Comparison of ENCODE assay signal across 9 cellular contexts in genomic region chr4:53119685-53120084, GRCh38.
A peak's percentile ranks its signal among the peaks of the same experiment; 100 is the strongest.
DNase-seq lines count a peak whose midpoint lies in the region; ATAC-seq and TF ChIP-seq lines count a peak whose summit lies in the region.
"Had no signal": no experiment of that assay in that cellular context is flagged by ENCODE, and none has a peak within 500 bp of the region (broad histone marks: within the 10 kb centered on the region; RNA-seq: fewer than 3 reads in every experiment).

No MANE protein-coding gene starts in this region.

- peaks cover 6% of the 10 kb centered on the region for H3K36me3 Mint-ChIP-seq in activated CD4-positive, alpha-beta memory T cell treated with anti-CD3 and anti-CD28 coated beads, Interleukin-2, amount 10 ng/mL, durations not matched to agents 7 days and 5 days (ENCODE audit: low read depth)

- no peak for TF ChIP-seq POLR2A in body of pancreas (IDR thresholded peaks at IDR 0.05)

- H3K4me1 ChIP-seq in HAP-1, result peaks cover 3% of the 10 kb centered on the region
- peaks cover 5% of the 10 kb centered on the region for H3K4me1 ChIP-seq in body of pancreas
- peaks cover 2% of the 10 kb centered on the region for H3K4me1 ChIP-seq in right cardiac atrium (ENCODE audit: control insufficient read depth, insufficient read depth, low read length)

- CTCF ChIA-PET in activated CD4-positive, alpha-beta memory T cell treated with anti-CD3 and anti-CD28 coated beads, Interleukin-2, amount 10 ng/mL, durations not matched to agents 7 days and 5 days (lab: Charles Lee), result no interaction called here

- H3K27ac Mint-ChIP-seq in activated CD4-positive, alpha-beta memory T cell treated with anti-CD3 and anti-CD28 coated beads, Interleukin-2, amount 10 ng/mL, durations not matched to agents 7 days and 5 days, result no peak overlapping the region

- H3K4me1 Mint-ChIP-seq in activated CD4-positive, alpha-beta memory T cell treated with anti-CD3 and anti-CD28 coated beads, Interleukin-2, amount 10 ng/mL, durations not matched to agents 7 days and 5 days, result no peaks in the 10 kb centered on the region

- H3K9me3 Mint-ChIP-seq in activated CD4-positive, alpha-beta memory T cell treated with anti-CD3 and anti-CD28 coated beads, Interleukin-2, amount 10 ng/mL, durations not matched to agents 7 days and 5 days, result peaks cover 2% of the 10 kb centered on the region

- H3K36me3 ChIP-seq in HAP-1 (replicated peaks) (no peaks in the 10 kb centered on the region), body of pancreas (replicated peaks in 1 of 2; ENCODE audit: insufficient read depth in 1 of 2, low read depth in 2 of 2) (no peaks in the 10 kb centered on the region)

- in situ Hi-C loops in HAP-1 (cut with MboI; ENCODE audit: low sequenced_read_pairs), result no loop called here

- DNase-seq in HAP-1 (ENCODE audit: low spot score in 2 of 2) (peak; percentile 26 to 42), body of pancreas (peak in 2 of 4 donors; percentile 14 to 19), right cardiac atrium (peak in 2 of 3 donors; percentile 33 to 49), retina (peak; percentile 18), DMS53 treated with DMSO at 0.1 percent for 48 hours (lab: John Stamatoyannopoulos, UW; ENCODE audit: unreplicated experiment) (no peak)
- DNase-seq in activated CD4-positive, alpha-beta memory T cell treated with anti-CD3 and anti-CD28 coated beads, Interleukin-2, amount 10 ng/mL, durations not matched to agents 7 days and 5 days, result no peak
- no peak for DNase-seq in stimulated activated CD4-positive, alpha-beta T cell treated with anti-CD3 and anti-CD28 coated beads, Interleukin-4, amount 100 ng/mL, for 4 hours
- DNase-seq: DND-41 had no signal

- POLR2A ChIA-PET in activated CD4-positive, alpha-beta memory T cell treated with anti-CD3 and anti-CD28 coated beads, Interleukin-2, amount 10 ng/mL, durations not matched to agents 7 days and 5 days (lab: Charles Lee), result no interaction called here

- no peak overlapping the region for H3K27ac ChIP-seq in body of pancreas
- H3K27ac ChIP-seq in right cardiac atrium (ENCODE audit: low read length), result no peak overlapping the region

- no peaks in the 10 kb centered on the region for H3K27me3 Mint-ChIP-seq in activated CD4-positive, alpha-beta memory T cell treated with anti-CD3 and anti-CD28 coated beads, Interleukin-2, amount 10 ng/mL, durations not matched to agents 7 days and 5 days

- H3K4me3 ChIP-seq in HAP-1 (no peak overlapping the region), body of pancreas (no peak overlapping the region), right cardiac atrium (ENCODE audit: low read length) (no peak overlapping the region)

- H3K4me3 Mint-ChIP-seq in activated CD4-positive, alpha-beta memory T cell treated with anti-CD3 and anti-CD28 coated beads, Interleukin-2, amount 10 ng/mL, durations not matched to agents 7 days and 5 days, result no peak overlapping the region

- ATAC-seq in body of pancreas (peak; percentile 64), right cardiac atrium (peak; percentile 45 to 47), GM21515 (IDR thresholded peaks at IDR 0.05; ENCODE audit: unreplicated experiment) (no peak)

- H3K27me3 ChIP-seq in HAP-1 (ENCODE audit: low read depth) (no peaks in the 10 kb centered on the region), body of pancreas (no peaks in the 10 kb centered on the region), right cardiac atrium (ENCODE audit: control insufficient read depth, insufficient read depth) (no peaks in the 10 kb centered on the region)

- intact Hi-C loops in body of pancreas (cut with DNase I) (no loop called here), right cardiac atrium (cut with DNase I) (loop anchor here in 1 of 4 donors (10.0 kb wide), 1 partner anchor 95 kb away; no protein-coding TSS in a partner anchor)

- TF ChIP-seq CTCF in body of pancreas (IDR thresholded peaks at IDR 0.05), result no peak

- H3K9me3 ChIP-seq in HAP-1 (no peaks in the 10 kb centered on the region), body of pancreas (no peaks in the 10 kb centered on the region), right cardiac atrium (ENCODE audit: control insufficient read depth, low read length) (no peaks in the 10 kb centered on the region)

Comparison
In these comparisons a context has a peak if more than half of its experiments do, and no peak if none do; other contexts are left out.
1. DNase-seq: peak in HAP-1 (2 of 2), right cardiac atrium (2 of 3) and retina (single experiment); none in DMS53 treated with DMSO at 0.1 percent for 48 hours (single experiment), activated CD4-positive, alpha-beta memory T cell treated with anti-CD3 and anti-CD28 coated beads, Interleukin-2, amount 10 ng/mL, durations not matched to agents 7 days and 5 days (single experiment) and stimulated activated CD4-positive, alpha-beta T cell treated with anti-CD3 and anti-CD28 coated beads, Interleukin-4, amount 100 ng/mL, for 4 hours (0 of 2).